In genomic region chr2:16508061-16508851, GRCh38 we compare ENCODE assay signal across 9 cellular contexts.
DNase-seq lines count a peak whose midpoint lies in the region; ATAC-seq, FAIRE-seq and TF ChIP-seq lines count a peak whose summit lies in the region.
"Had no signal": no experiment of that assay in that cellular context is flagged by ENCODE, and none has a peak within 500 bp of the region (broad histone marks: within the 10 kb centered on the region; RNA-seq: fewer than 3 reads in every experiment).

No MANE protein-coding gene starts in this region.

- whole genome bisulfite sequencing in GM12878 (ENCODE audit: insufficient coverage, insufficient replicate concordance, low lambda C conversion rate, missing lambda C conversion rate), result 1% methylated on average over 36 of the region's 57 CpGs

- H3K27me3 ChIP-seq in GM12878 (replicated peaks in 1 of 2; ENCODE audit: control insufficient read depth in 2 of 2, insufficient read depth in 2 of 2, low read length in 1 of 2), result peaks cover 4 to 11% of the 10 kb centered on the region in 2 experiments; a peak in 3 of 4 replicates

- no peaks in the 10 kb centered on the region for H4K20me1 ChIP-seq in GM12878 (ENCODE audit: control insufficient read depth, insufficient read depth)

- no peak overlapping the region for H2AFZ ChIP-seq in GM12878 (ENCODE audit: control insufficient read depth, low read depth, low read length)

- H3K4me2 ChIP-seq in GM12878 (ENCODE audit: control insufficient read depth, insufficient read depth), result no peak overlapping the region

- peak; percentile 69 for ATAC-seq in GM12878
- no peak for ATAC-seq in GM18498 (IDR thresholded peaks at IDR 0.05; ENCODE audit: unreplicated experiment)
- ATAC-seq in HG03342 (IDR thresholded peaks at IDR 0.05; ENCODE audit: unreplicated experiment), result no peak

- TF ChIP-seq CTCF in GM12878 (IDR thresholded peaks at IDR 0.05 in 2 of 3, conservative IDR thresholded peaks at IDR 0.05 in 1 of 3; ENCODE audit: control insufficient read depth in 2 of 3, extremely low read depth in 1 of 3, insufficient read depth in 1 of 3, low read depth in 3 of 3, low read length in 3 of 3), result peak; percentile 25 to 40 (median 39); a peak in 4 of 6 replicates

- POLR2A ChIA-PET in GM12878 (lab: Charles Lee), result no interaction called here

- no peak overlapping the region for H3K4me3 ChIP-seq in GM12878

- intact Hi-C loops in GM12878 (cut with micrococcal nuclease; ENCODE audit: unreplicated experiment), result loop anchor here (5.0 kb wide), 1 partner anchor 871 kb away; no protein-coding TSS in a partner anchor

- SMC1A ChIA-PET in GM12878 (lab: Charles Lee; ENCODE audit: uncharacterized antibody, unreplicated experiment), result no interaction called here

- no peaks in the 10 kb centered on the region for H3K9me3 ChIP-seq in GM12878 (replicated peaks; ENCODE audit: control insufficient read depth, insufficient read depth, low read length)

- RAD21 ChIA-PET in GM12878 (lab: Charles Lee; ENCODE audit: unreplicated experiment), result no interaction called here

- TF ChIP-seq EP300 in GM12878 (IDR thresholded peaks at IDR 0.05; ENCODE audit: borderline replicate concordance in 1 of 2, control insufficient read depth in 1 of 2, low read depth in 2 of 2, low read length in 2 of 2), result no peak

- no peak for FAIRE-seq in GM12878 (lab: Jason Lieb, UNC)
- FAIRE-seq: G401.6 had no signal

- H3K9ac ChIP-seq in GM12878 (ENCODE audit: control insufficient read depth, insufficient read depth, low read length), result no peak overlapping the region

- CTCF ChIA-PET in GM12878 (lab: Yijun Ruan, JAX), result interaction anchor here (0.5 to 1.1 kb wide), 3 partner anchors 247 to 569 kb away, joined by 3 to 4 read pairs (median 3); no protein-coding TSS in a partner anchor

- H3K79me2 ChIP-seq in GM12878 (ENCODE audit: control insufficient read depth, insufficient read depth, low read length), result no peaks in the 10 kb centered on the region

- H3K27ac ChIP-seq in GM12878 (ENCODE audit: control insufficient read depth, insufficient read depth), result no peak overlapping the region

- H3K36me3 ChIP-seq in GM12878 (ENCODE audit: control insufficient read depth in 2 of 2, insufficient read depth in 2 of 2, low read length in 1 of 2), result no peaks in the 10 kb centered on the region

- peak; percentile 24; the same call in 1 of the 2 replicates for TF ChIP-seq RAD21 in GM12878 (IDR thresholded peaks at IDR 0.05; ENCODE audit: insufficient read depth, low read depth, low read length)

- H3K4me1 ChIP-seq in GM12878 (ENCODE audit: control insufficient read depth, insufficient read depth, low read length), result no peaks in the 10 kb centered on the region

- no peak for TF ChIP-seq POLR2A in GM12878 (IDR thresholded peaks at IDR 0.05; ENCODE audit: low read depth, low read length)

- no TSS peak for BruUV-seq in GM12878 (replicated peaks; lab: Mats Ljungman, UMichigan)

- DNase-seq in NCI-H2107 (lab: John Stamatoyannopoulos, UW) (peak; percentile 10), NCI-H2107 treated with DMSO at 0.1 percent for 48 hours (lab: John Stamatoyannopoulos, UW; ENCODE audit: unreplicated experiment) (no peak), NCI-H128 (lab: John Stamatoyannopoulos, UW; ENCODE audit: unreplicated experiment) (peak; percentile 30), GM12878 (ENCODE audit: low read depth, low spot score) (no peak), iPS-NIHi7 (ENCODE audit: extremely low spot score) (peak; percentile 86)
- DNase-seq in stimulated activated CD8-positive, alpha-beta memory T cell treated with anti-CD3 and anti-CD28 coated beads, Interleukin-4, amount 100 ng/mL, for 48 hours, result peak; percentile 30

- in situ Hi-C loops in GM12878 (cut with MboI), result no loop called here

TF ChIP-seq in GM12878, 131 proteins besides CTCF, POLR2A, EP300 and RAD21:
- peak; percentile 22 for TF ChIP-seq SUZ12 (IDR thresholded peaks at IDR 0.05; ENCODE audit: unreplicated experiment)
- no peak for TF ChIP-seq E2F4 (IDR thresholded peaks at IDR 0.05; ENCODE audit: low read depth, low read length)

Comparison
In these comparisons a context has a peak if more than half of its experiments do, and no peak if none do; other contexts are left out.
1. DNase-seq: peak in NCI-H2107 (single experiment), NCI-H128 (single experiment), iPS-NIHi7 (single experiment) and stimulated activated CD8-positive, alpha-beta memory T cell treated with anti-CD3 and anti-CD28 coated beads, Interleukin-4, amount 100 ng/mL, for 48 hours (single experiment); none in NCI-H2107 treated with DMSO at 0.1 percent for 48 hours (single experiment) and GM12878 (single experiment).